In the genomic region with DNA sequence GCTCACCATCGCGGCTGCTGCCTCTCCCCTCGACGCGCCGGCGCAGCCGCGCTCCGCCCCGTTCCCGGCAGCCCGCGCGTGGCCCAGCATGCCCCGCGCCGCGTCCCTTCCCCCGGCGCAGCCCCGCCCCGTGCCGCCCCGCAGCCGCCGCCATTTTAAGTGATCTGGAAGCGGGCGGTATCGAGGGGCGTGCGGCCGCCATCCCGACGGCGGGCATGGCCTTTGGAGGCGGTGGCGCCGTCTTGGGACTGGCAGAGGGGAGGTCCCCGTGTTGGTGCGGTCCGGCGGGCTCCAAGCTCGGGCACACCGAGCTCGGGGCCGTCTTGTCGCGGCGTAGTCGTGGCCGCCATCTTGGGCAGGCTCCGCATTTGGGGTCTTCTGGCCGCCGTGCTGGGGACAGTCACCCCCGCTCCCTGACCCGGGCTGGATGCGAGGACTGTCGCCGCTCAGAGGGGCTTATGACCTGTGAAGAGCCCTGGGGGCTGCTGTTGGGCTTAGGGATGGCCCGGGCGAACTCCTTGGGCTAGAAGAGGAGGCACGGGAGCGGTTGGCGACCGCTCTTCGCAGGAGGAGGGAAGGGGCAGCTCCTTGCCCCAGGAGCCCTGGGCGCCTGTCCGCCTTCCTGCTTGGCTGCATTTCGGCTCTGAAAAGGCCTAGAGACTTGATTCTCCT, we compare ENCODE assay signal across 8 cellular contexts. TPM values are rescaled to one million over a fixed set of nuclear protein-coding genes. Genes with fewer than 3 reads are reported as not detected.
DNase-seq lines count a peak whose midpoint lies in the region; ATAC-seq and TF ChIP-seq lines count a peak whose summit lies in the region.

A gene (minus strand): TSS at position 50 of the 672 bp plus-strand sequence. CDS start 41 bp downstream, at position 9.

- H3K9me3 ChIP-seq in adrenal gland (replicated peaks in 1 of 3) (no peaks in the 10 kb centered on the region), heart right ventricle (no peaks in the 10 kb centered on the region), upper lobe of left lung (no peaks in the 10 kb centered on the region)

- peaks cover 17% of the 10 kb centered on the region for H3K4me1 Mint-ChIP-seq in progenitor cell of endocrine pancreas (ENCODE audit: low read depth)

- peaks cover 3% of the 10 kb centered on the region for H3K36me3 Mint-ChIP-seq in progenitor cell of endocrine pancreas (ENCODE audit: insufficient read depth)

- H3K27me3 ChIP-seq in GM06990 (replicated peaks; ENCODE audit: control insufficient read depth, insufficient read depth, low read length) (no peaks in the 10 kb centered on the region), adrenal gland (no peaks in the 10 kb centered on the region), heart right ventricle (no peaks in the 10 kb centered on the region), upper lobe of left lung (no peaks in the 10 kb centered on the region)

- POLR2A ChIA-PET in HEK293T (lab: Yijun Ruan, JAX) = interaction anchor here (1.0 to 3.2 kb wide), 10 partner anchors 9 to 240 kb away, joined by 3 to 32 read pairs (median 9); a partner anchor contains a TSS

- intact Hi-C loops in T-helper 1 cell treated with Interleukin-12 subunit alpha and Interleukin-12 subunit beta and Interleukin-4 antibody, amounts not matched to agents 30 ng/mL and 1 ng/mL, for 36 hours (cut with micrococcal nuclease) = loop anchor here (1.0 to 10.0 kb wide), 7 partner anchors 25 to 573 kb away; a partner anchor contains a TSS
- intact Hi-C loops in adrenal gland (cut with DNase I) (no loop called here), heart right ventricle (cut with DNase I) (loop anchor here in 4 of 10 donors (1.0 to 10.0 kb wide), 4 partner anchors 24 to 87 kb away; a partner anchor contains a TSS)

- TF ChIP-seq CTCF in GM06990 (IDR thresholded peaks at IDR 0.05; ENCODE audit: insufficient read depth, low read length, poor library complexity, severe bottlenecking) = no peak
- TF ChIP-seq CTCF in adrenal gland (IDR thresholded peaks at IDR 0.05) = no peak
- TF ChIP-seq CTCF in heart right ventricle (IDR thresholded peaks at IDR 0.05) = no peak
- TF ChIP-seq CTCF in progenitor cell of endocrine pancreas (IDR thresholded peaks at IDR 0.05; ENCODE audit: unreplicated experiment) = no peak
- TF ChIP-seq CTCF in upper lobe of left lung (IDR thresholded peaks at IDR 0.05) = peak in 2 of 6 experiments; percentile 8 to 11

- peak within 1 kb of the TSS; percentile 93 for H3K4me3 Mint-ChIP-seq in progenitor cell of endocrine pancreas (ENCODE audit: low read depth)

- 0% methylated on average over 6 to 70 of the region's 70 CpGs for WGBS in adrenal gland, 4 donors
- 1% methylated on average over 47 to 70 of the region's 70 CpGs for WGBS in heart right ventricle, 2 donors
- WGBS in upper lobe of left lung, 2 donors = 1% methylated on average over 15 of the region's 70 CpGs; no CpG with 5 or more reads in 1 of the 2 donors

- CTCF ChIA-PET in HEK293T (lab: Yijun Ruan, JAX) = no interaction called here

- DNase-seq in GM06990 (ENCODE audit: extremely low read depth, insufficient read length) (peak; percentile 92), HEK293T (ENCODE audit: extremely low spot score) (peak; percentile 94), NCI-H1092 (lab: John Stamatoyannopoulos, UW) (peak; percentile 75), adrenal gland (peak; percentile 82 to 92 (median 88)), heart right ventricle (peak; percentile 87 to 90), progenitor cell of endocrine pancreas (ENCODE audit: low spot score, unreplicated experiment) (peak; percentile 80), upper lobe of left lung (peak; percentile 89 to 99)

- H3K4me3 ChIP-seq in GM06990 (replicated peaks; ENCODE audit: low read depth, low read length) = peak within 1 kb of the TSS; percentile 97
- peak within 1 kb of the TSS; percentile 43 to 94 (median 92) for H3K4me3 ChIP-seq in adrenal gland
- H3K4me3 ChIP-seq in heart right ventricle = peak within 1 kb of the TSS; percentile 81 to 100 (median 98)
- peak within 1 kb of the TSS; percentile 68 to 97 (median 96) for H3K4me3 ChIP-seq in upper lobe of left lung

- H3K4me1 ChIP-seq in adrenal gland (replicated peaks in 1 of 2) = peaks cover 12 to 27% of the 10 kb centered on the region in 2 donors
- H3K4me1 ChIP-seq in heart right ventricle = peaks cover 9 to 43% (median 28%) of the 10 kb centered on the region in 9 donors
- peaks cover 20 to 31% (median 23%) of the 10 kb centered on the region in 4 donors for H3K4me1 ChIP-seq in upper lobe of left lung

- TF ChIP-seq EP300 in upper lobe of left lung (IDR thresholded peaks at IDR 0.05) = peak in 1 of 4 donors; percentile 38

- H3K27me3 Mint-ChIP-seq in progenitor cell of endocrine pancreas = no peaks in the 10 kb centered on the region

- TF ChIP-seq POLR2A in adrenal gland (IDR thresholded peaks at IDR 0.05) (peak; percentile 55 to 59), upper lobe of left lung (IDR thresholded peaks at IDR 0.05) (peak in 2 of 4 donors; percentile 78 to 89)

- no peaks in the 10 kb centered on the region for H3K9me3 Mint-ChIP-seq in progenitor cell of endocrine pancreas (ENCODE audit: low read depth)

- ATAC-seq in heart right ventricle (peak; percentile 92 to 98 (median 94)), upper lobe of left lung (ENCODE audit: low FRiP score in 2 of 2) (peak; percentile 91 to 96)

- H3K27ac Mint-ChIP-seq in progenitor cell of endocrine pancreas = peak within 1 kb of the TSS; percentile 99

- peak within 1 kb of the TSS; percentile 97 to 100 (median 99) for H3K27ac ChIP-seq in adrenal gland
- H3K27ac ChIP-seq in heart right ventricle = peak within 1 kb of the TSS; percentile 98 to 100 (median 100)
- peak within 1 kb of the TSS; percentile 99 to 100 (median 100) for H3K27ac ChIP-seq in upper lobe of left lung

- H3K36me3 ChIP-seq in GM06990 (ENCODE audit: control insufficient read depth, insufficient read depth, low read length) (peaks cover 14% of the 10 kb centered on the region), adrenal gland (replicated peaks in 1 of 2) (peaks cover 0 to 24% of the 10 kb centered on the region in 2 donors), heart right ventricle (peaks cover 0 to 31% (median 7%) of the 10 kb centered on the region in 9 donors), upper lobe of left lung (peaks cover 0 to 31% (median 11%) of the 10 kb centered on the region in 4 donors)

TF ChIP-seq in HEK293T, 16 proteins besides CTCF, POLR2A, EP300 and RAD21:
- TF ChIP-seq NFRKB (IDR thresholded peaks at IDR 0.05) = peak; percentile 87
- TF ChIP-seq FOXM1 (IDR thresholded peaks at IDR 0.05; ENCODE audit: borderline replicate concordance) = no peak
- no peak for TF ChIP-seq ELF4 (IDR thresholded peaks at IDR 0.05)
- 0 out of 2 replicates have a peak, but pooled peaks have one; percentile 12 for TF ChIP-seq L3MBTL2 (conservative IDR thresholded peaks at IDR 0.05)

RNA-seq across cellular contexts. Expression of the gene that starts here (rescaled TPM):
- total RNA-seq in T-helper 1 cell treated with Interleukin-12 subunit alpha and Interleukin-12 subunit beta and Interleukin-4 antibody, amounts not matched to agents 30 ng/mL and 1 ng/mL, for 36 hours = 263 and 264 TPM in 2 replicates
- total RNA-seq in adrenal gland (100 to 1,000 TPM in 7 of 8 donors, 10 to 100 TPM in 1; 98.2 to 730 (median 295) TPM), heart right ventricle (100 to 1,000 TPM; 248 to 373 (median 323) TPM), progenitor cell of endocrine pancreas (201 and 207 TPM in 2 replicates), upper lobe of left lung (100 to 1,000 TPM in 5 of 6 donors, 10 to 100 TPM in 1; 73.3 to 245 (median 145) TPM)
- polyA plus RNA-seq in adrenal gland (1,000 to 10,000 TPM in 1 of 3 donors, 100 to 1,000 TPM in 1, 10 to 100 TPM in 1; 72.7 to 1,030 (median 891) TPM), heart right ventricle (1,000 to 10,000 TPM in 1 of 2 donors, 100 to 1,000 TPM in 1; 511 to 1,196 TPM)

Comparison
In these comparisons a context has a peak if more than half of its experiments do, and no peak if none do; other contexts are left out.
1. Peak in every context shown above with its lines: DNase-seq, ATAC-seq, H3K4me3 ChIP-seq and H3K27ac ChIP-seq.